In the genomic region with DNA sequence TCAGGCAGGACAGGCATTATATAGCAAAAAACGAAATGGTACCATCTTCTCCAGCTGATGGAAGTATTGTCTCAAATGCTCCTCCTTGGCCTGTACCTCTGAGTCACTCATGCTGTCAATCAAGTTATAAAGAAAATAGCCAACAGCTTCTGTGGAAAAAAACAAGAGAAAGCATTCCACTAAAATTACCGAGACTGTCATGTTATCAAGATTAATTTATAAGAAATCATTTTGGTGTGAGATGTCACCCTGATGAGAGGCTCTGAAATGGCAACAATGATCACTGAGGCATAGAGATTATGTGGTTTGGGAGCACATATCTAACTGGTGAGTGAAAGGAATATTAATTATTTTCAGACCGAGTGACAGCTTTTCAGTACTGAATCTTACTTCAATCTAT, we compare ENCODE assay signal across 1 cellular context.
TF ChIP-seq lines count a peak whose summit lies in the region.

No MANE protein-coding gene starts in this region.

TF ChIP-seq in neural cell, 6 proteins besides CTCF, POLR2A, EP300 and RAD21 (continued from another document):
- no peak for TF ChIP-seq REST (IDR thresholded peaks at IDR 0.05; ENCODE audit: borderline replicate concordance)
